ENCODE assay signal across 16 cellular contexts in the genomic region with DNA sequence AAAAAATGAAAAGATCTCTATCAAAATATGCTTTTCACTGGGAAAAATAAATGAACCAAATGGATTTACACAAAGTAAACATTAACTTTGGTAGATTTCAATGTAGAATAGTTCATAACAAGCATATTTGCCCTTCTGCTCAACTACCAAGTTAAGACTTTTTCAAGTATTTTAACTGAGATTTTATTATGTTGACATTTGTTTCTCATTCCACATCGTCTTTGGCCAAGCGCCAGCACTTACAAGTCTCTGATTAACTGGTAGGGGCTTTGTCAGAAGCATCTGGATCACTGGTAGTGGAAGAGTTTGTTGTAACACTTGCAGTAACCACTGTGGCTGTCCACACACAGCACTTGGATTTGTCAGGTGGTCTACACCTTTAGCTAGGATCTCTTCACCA. TPM values are rescaled to one million over a fixed set of nuclear protein-coding genes. Genes with fewer than 3 reads are reported as not detected.
DNase-seq lines count a peak whose midpoint lies in the region; ATAC-seq and TF ChIP-seq lines count a peak whose summit lies in the region.
"Had no signal": no experiment of that assay in that cellular context is flagged by ENCODE, and none has a peak within 500 bp of the region (broad histone marks: within the 10 kb centered on the region; RNA-seq: fewer than 3 reads in every experiment).

No MANE protein-coding gene starts in this region.

- CTCF ChIA-PET in MCF 10A (lab: Yijun Ruan, JAX) (interaction anchor here (0.6 to 1.5 kb wide), 2 partner anchors 19 to 350 kb away, joined by 6 to 7 read pairs; no protein-coding TSS in a partner anchor), HEK293 (lab: Yijun Ruan, JAX) (interaction anchor here (0.5 to 0.6 kb wide), 2 partner anchors 15 to 326 kb away, joined by 5 read pairs; no protein-coding TSS in a partner anchor)

- peaks cover 89% of the 10 kb centered on the region for H3K27me3 Mint-ChIP-seq in MCF 10A (ENCODE audit: insufficient read depth, unreplicated experiment)
- H3K27me3 Mint-ChIP-seq in central memory CD8-positive, alpha-beta T cell, result no peaks in the 10 kb centered on the region

- peaks cover 0 to 7% of the 10 kb centered on the region in 2 donors for H3K27me3 ChIP-seq in breast epithelium
- H3K27me3 ChIP-seq in left ventricle myocardium inferior (ENCODE audit: low read depth), result peaks cover 53% of the 10 kb centered on the region

- H3K4me3 Mint-ChIP-seq in MCF 10A (ENCODE audit: unreplicated experiment), result no peak overlapping the region
- peak overlapping the region; percentile 3 for H3K4me3 Mint-ChIP-seq in central memory CD8-positive, alpha-beta T cell
- H3K4me3 Mint-ChIP-seq in stimulated activated effector memory CD8-positive, alpha-beta T cell treated with anti-CD3 and anti-CD28 coated beads, Interleukin-12 subunit alpha, Interleukin-12 subunit beta, amount 100 ng/mL, for 72 hours, result peak overlapping the region; percentile 25

- ATAC-seq in central memory CD8-positive, alpha-beta T cell (replicated peaks; ENCODE audit: extremely low read depth, poor library complexity, severe bottlenecking), result no peak
- no peak for ATAC-seq in stimulated activated effector memory CD8-positive, alpha-beta T cell treated with anti-CD3 and anti-CD28 coated beads, Interleukin-12 subunit alpha, Interleukin-12 subunit beta, amount 100 ng/mL, for 72 hours
- ATAC-seq: Panc1 had no signal

- H3K9me3 Mint-ChIP-seq in MCF 10A (ENCODE audit: unreplicated experiment), result no peaks in the 10 kb centered on the region
- H3K9me3 Mint-ChIP-seq in central memory CD8-positive, alpha-beta T cell, result no peaks in the 10 kb centered on the region
- H3K9me3 Mint-ChIP-seq in stimulated activated effector memory CD8-positive, alpha-beta T cell treated with anti-CD3 and anti-CD28 coated beads, Interleukin-12 subunit alpha, Interleukin-12 subunit beta, amount 100 ng/mL, for 72 hours, result no peaks in the 10 kb centered on the region

- intact Hi-C loops in MCF 10A (cut with micrococcal nuclease), result no loop called here
- intact Hi-C loops in breast epithelium (cut with DNase I; ENCODE audit: low total_unique reads), result no loop called here
- intact Hi-C loops in left ventricle myocardium inferior (cut with micrococcal nuclease), result no loop called here

- no peaks in the 10 kb centered on the region for H3K4me1 Mint-ChIP-seq in MCF 10A (ENCODE audit: insufficient read depth, unreplicated experiment)
- H3K4me1 Mint-ChIP-seq in central memory CD8-positive, alpha-beta T cell, result peaks cover 85% of the 10 kb centered on the region
- H3K4me1 Mint-ChIP-seq in stimulated activated effector memory CD8-positive, alpha-beta T cell treated with anti-CD3 and anti-CD28 coated beads, Interleukin-12 subunit alpha, Interleukin-12 subunit beta, amount 100 ng/mL, for 72 hours, result peaks cover 91% of the 10 kb centered on the region

- BruUV-seq in MCF 10A (replicated peaks; lab: Mats Ljungman, UMichigan), result no TSS peak

- no peaks in the 10 kb centered on the region for H3K36me3 ChIP-seq in breast epithelium
- H3K36me3 ChIP-seq in HEK293 (ENCODE audit: control insufficient read depth in 2 of 2, insufficient read depth in 1 of 2, low read length in 2 of 2), result no peaks in the 10 kb centered on the region
- no peaks in the 10 kb centered on the region for H3K36me3 ChIP-seq in left ventricle myocardium inferior
- H3K36me3 ChIP-seq: BE2C had no signal

- H3K4me1 ChIP-seq in breast epithelium (no peaks in the 10 kb centered on the region), HEK293 (ENCODE audit: control insufficient read depth, insufficient read depth, low read length) (peaks cover 6% of the 10 kb centered on the region; the same call in 1 of the 2 replicates), left ventricle myocardium inferior (no peaks in the 10 kb centered on the region)
- H3K4me1 ChIP-seq: BE2C had no signal

- TF ChIP-seq CTCF in MCF 10A (IDR thresholded peaks at IDR 0.05; ENCODE audit: unreplicated experiment), result no peak
- TF ChIP-seq CTCF in breast epithelium (IDR thresholded peaks at IDR 0.05), result no peak
- TF ChIP-seq CTCF in HEK293 (tag by site-specific recombination; IDR thresholded peaks at IDR 0.05), result no peak
- no peak for TF ChIP-seq CTCF in left ventricle myocardium inferior (IDR thresholded peaks at IDR 0.05; ENCODE audit: borderline replicate concordance)

- DNase-seq in MCF 10A (ENCODE audit: unreplicated experiment) (peak; percentile 9), breast epithelium (ENCODE audit: low spot score in 2 of 2) (no peak), NCI-H1694 (lab: John Stamatoyannopoulos, UW) (no peak), foreskin melanocyte (no peak), left ventricle myocardium inferior (no peak)
- DNase-seq in central memory CD8-positive, alpha-beta T cell (ENCODE audit: low spot score in 2 of 2), result no peak
- no peak for DNase-seq in stimulated activated effector memory CD8-positive, alpha-beta T cell treated with anti-CD3 and anti-CD28 coated beads, Interleukin-12 subunit alpha, Interleukin-12 subunit beta, amount 100 ng/mL, for 72 hours (ENCODE audit: low spot score in 2 of 2)
- DNase-seq: BE2C, DMS153, HCEC 1CT, NCI-H1417 treated with DMSO at 0.1 percent for 48 hours, NCI-H2029 had no signal

- H3K4me3 ChIP-seq in breast epithelium (no peak overlapping the region), HEK293 (ENCODE audit: low read depth, low read length) (no peak overlapping the region), left ventricle myocardium inferior (no peak overlapping the region)

- H3K27ac ChIP-seq in breast epithelium, result no peak overlapping the region
- H3K27ac ChIP-seq in HEK293 (ENCODE audit: extremely low read depth, low read depth, low read length), result no peak overlapping the region
- H3K27ac ChIP-seq in left ventricle myocardium inferior (replicated peaks), result no peak overlapping the region

- no peak overlapping the region for H3K27ac Mint-ChIP-seq in MCF 10A (ENCODE audit: low read depth, unreplicated experiment)
- peak overlapping the region; percentile 17 for H3K27ac Mint-ChIP-seq in central memory CD8-positive, alpha-beta T cell (ENCODE audit: low read depth)
- peak overlapping the region; percentile 38 for H3K27ac Mint-ChIP-seq in stimulated activated effector memory CD8-positive, alpha-beta T cell treated with anti-CD3 and anti-CD28 coated beads, Interleukin-12 subunit alpha, Interleukin-12 subunit beta, amount 100 ng/mL, for 72 hours

- POLR2A ChIA-PET in MCF 10A (lab: Yijun Ruan, JAX) (interaction anchor here (0.6 kb wide), 1 partner anchor 19 kb away, joined by 3 read pairs; no protein-coding TSS in a partner anchor), HEK293 (lab: Yijun Ruan, JAX) (no interaction called here)

- H3K36me3 Mint-ChIP-seq in MCF 10A (ENCODE audit: insufficient read depth, unreplicated experiment), result no peaks in the 10 kb centered on the region
- peaks cover 74% of the 10 kb centered on the region for H3K36me3 Mint-ChIP-seq in central memory CD8-positive, alpha-beta T cell (ENCODE audit: insufficient read depth)
- H3K36me3 Mint-ChIP-seq in stimulated activated effector memory CD8-positive, alpha-beta T cell treated with anti-CD3 and anti-CD28 coated beads, Interleukin-12 subunit alpha, Interleukin-12 subunit beta, amount 100 ng/mL, for 72 hours, result peaks cover 100% of the 10 kb centered on the region

- TF ChIP-seq POLR2A in breast epithelium (IDR thresholded peaks at IDR 0.05), result no peak

- H3K9me3 ChIP-seq in breast epithelium (no peaks in the 10 kb centered on the region), HEK293 (ENCODE audit: control insufficient read depth, insufficient read depth, low read depth, low read length) (no peaks in the 10 kb centered on the region), left ventricle myocardium inferior (replicated peaks) (no peaks in the 10 kb centered on the region)
- H3K9me3 ChIP-seq: BE2C had no signal

TF ChIP-seq in HEK293, 187 proteins besides CTCF, POLR2A, EP300 and RAD21:
- TF ChIP-seq ZNF664 (tag by site-specific recombination; IDR thresholded peaks at IDR 0.05), result peak; percentile 95
- TF ChIP-seq ZNF48 (tag by site-specific recombination; IDR thresholded peaks at IDR 0.05), result no peak

RNA-seq across cellular contexts. Expression of gene SLFN12L, which starts 22.9 kb away (rescaled TPM):
- total RNA-seq in MCF 10A (2022) (0.34 and 0.35 TPM in 2 replicates), breast epithelium (1 to 10 TPM; 2.9 to 3.5 (median 3.3) TPM), left ventricle myocardium inferior (0.25 TPM)
- total RNA-seq: G401, NCI-H460 had no signal

RNA-seq across cellular contexts. Expression of gene SLFN14, which starts 46.1 kb away (rescaled TPM):
- total RNA-seq in MCF 10A (2022) (not detected in 2 replicates), breast epithelium (not detected), left ventricle myocardium inferior (not detected)
- total RNA-seq: G401, NCI-H460 had no signal
